In the genomic region with DNA sequence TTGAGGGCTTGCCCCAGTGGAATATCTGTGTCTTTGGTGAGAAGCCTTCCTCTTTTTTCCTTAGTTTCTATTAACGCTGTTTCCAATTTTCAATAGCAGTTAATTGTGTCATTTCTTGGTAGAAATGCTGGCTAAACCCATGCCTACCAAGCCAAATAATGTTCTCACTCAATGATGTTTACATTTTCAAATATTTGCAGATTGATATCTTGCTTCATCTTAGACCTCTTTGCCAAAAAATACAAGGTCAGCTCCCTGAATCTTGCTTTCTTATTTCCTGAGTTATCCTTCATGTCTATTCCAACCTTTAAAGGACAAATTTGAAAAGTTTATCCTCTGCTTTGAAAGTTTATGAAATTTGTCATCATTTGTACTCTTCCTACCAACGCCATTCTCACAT, we compare ENCODE assay signal across 1 cellular context.
TF ChIP-seq lines count a peak whose summit lies in the region.

No MANE protein-coding gene starts in this region.

TF ChIP-seq in IMR-90, 13 proteins besides CTCF, POLR2A, EP300 and RAD21 (continued from another document):
- TF ChIP-seq MAFK (IDR thresholded peaks at IDR 0.05; ENCODE audit: low read depth, low read length) = no peak
- no peak for TF ChIP-seq RCOR1 (IDR thresholded peaks at IDR 0.05; ENCODE audit: insufficient replicate concordance, low read length)
- TF ChIP-seq BHLHE40 (IDR thresholded peaks at IDR 0.05; ENCODE audit: low read depth, low read length) = no peak
- no peak for TF ChIP-seq MAZ (IDR thresholded peaks at IDR 0.05; ENCODE audit: borderline replicate concordance, low read depth, low read length)
- TF ChIP-seq, protein P1, sequence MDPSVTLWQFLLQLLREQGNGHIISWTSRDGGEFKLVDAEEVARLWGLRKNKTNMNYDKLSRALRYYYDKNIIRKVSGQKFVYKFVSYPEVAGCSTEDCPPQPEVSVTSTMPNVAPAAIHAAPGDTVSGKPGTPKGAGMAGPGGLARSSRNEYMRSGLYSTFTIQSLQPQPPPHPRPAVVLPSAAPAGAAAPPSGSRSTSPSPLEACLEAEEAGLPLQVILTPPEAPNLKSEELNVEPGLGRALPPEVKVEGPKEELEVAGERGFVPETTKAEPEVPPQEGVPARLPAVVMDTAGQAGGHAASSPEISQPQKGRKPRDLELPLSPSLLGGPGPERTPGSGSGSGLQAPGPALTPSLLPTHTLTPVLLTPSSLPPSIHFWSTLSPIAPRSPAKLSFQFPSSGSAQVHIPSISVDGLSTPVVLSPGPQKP (IDR thresholded peaks at IDR 0.05; ENCODE audit: borderline replicate concordance, low read depth, low read length) = no peak
- no peak for TF ChIP-seq RFX5 (IDR thresholded peaks at IDR 0.05; ENCODE audit: low read depth, low read length)
- no peak; the same call in 1 of the 2 replicates for TF ChIP-seq CEBPB (IDR thresholded peaks at IDR 0.05; ENCODE audit: low read depth, low read length)
- no peak for TF ChIP-seq NFE2L2 (IDR thresholded peaks at IDR 0.05; ENCODE audit: low read depth, low read length)
- TF ChIP-seq SMC3 (IDR thresholded peaks at IDR 0.05; ENCODE audit: low read depth, low read length) = no peak
- no peak for TF ChIP-seq FOS (IDR thresholded peaks at IDR 0.05; ENCODE audit: low read depth, low read length)
- TF ChIP-seq, protein P2, sequence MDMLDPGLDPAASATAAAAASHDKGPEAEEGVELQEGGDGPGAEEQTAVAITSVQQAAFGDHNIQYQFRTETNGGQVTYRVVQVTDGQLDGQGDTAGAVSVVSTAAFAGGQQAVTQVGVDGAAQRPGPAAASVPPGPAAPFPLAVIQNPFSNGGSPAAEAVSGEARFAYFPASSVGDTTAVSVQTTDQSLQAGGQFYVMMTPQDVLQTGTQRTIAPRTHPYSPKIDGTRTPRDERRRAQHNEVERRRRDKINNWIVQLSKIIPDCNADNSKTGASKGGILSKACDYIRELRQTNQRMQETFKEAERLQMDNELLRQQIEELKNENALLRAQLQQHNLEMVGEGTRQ (IDR thresholded peaks at IDR 0.05; ENCODE audit: low read depth, low read length) = no peak
